ENCODE assay signal across 15 cellular contexts in genomic region chr9:123925820-123926219, GRCh38. TPM values are rescaled to one million over a fixed set of nuclear protein-coding genes. Genes with fewer than 3 reads are reported as not detected.
A peak's percentile ranks its signal among the peaks of the same experiment; 100 is the strongest.
DNase-seq lines count a peak whose midpoint lies in the region; ATAC-seq and TF ChIP-seq lines count a peak whose summit lies in the region.
"Had no signal": no experiment of that assay in that cellular context is flagged by ENCODE, and none has a peak within 500 bp of the region (broad histone marks: within the 10 kb centered on the region; RNA-seq: fewer than 3 reads in every experiment).

No MANE protein-coding gene starts in this region.

- H3K4me3 Mint-ChIP-seq in MCF 10A (ENCODE audit: unreplicated experiment), result no peak overlapping the region
- H3K4me3 Mint-ChIP-seq: natural killer cell treated with Interleukin-12 subunit alpha and Interleukin-12 subunit beta and Interleukin-15 and Interleukin-18, amount 100 ng/mL, for 72 hours had no signal

- dilution Hi-C loops in mammary epithelial cell (cut with HindIII; ENCODE audit: low sequenced_read_pairs), result no loop called here

- TF ChIP-seq CTCF in MCF 10A (IDR thresholded peaks at IDR 0.05; ENCODE audit: unreplicated experiment), result no peak
- no peak for TF ChIP-seq CTCF in mammary epithelial cell (conservative IDR thresholded peaks at IDR 0.05 in 1 of 2, IDR thresholded peaks at IDR 0.05 in 1 of 2; ENCODE audit: extremely low read depth in 1 of 2, insufficient read depth in 1 of 2, low read depth in 1 of 2, low read length in 2 of 2)

- in situ Hi-C loops in mammary epithelial cell (cut with MboI; ENCODE audit: low sequenced_read_pairs in 2 of 2), result no loop called here

- no peak for DNase-seq in MCF 10A (ENCODE audit: unreplicated experiment)
- no peak for DNase-seq in mammary epithelial cell
- peak; percentile 70 for DNase-seq in NOMO-1 treated with dmso at 0.1 percent for 144 hours (lab: John Stamatoyannopoulos, UW; ENCODE audit: unreplicated experiment)
- DNase-seq in amniotic epithelial cell (ENCODE audit: low read depth), result peak; percentile 59
- no peak for DNase-seq in substantia nigra (lab: John Stamatoyannopoulos, UW)
- DNase-seq in COLO668 (lab: John Stamatoyannopoulos, UW; ENCODE audit: unreplicated experiment), result no peak
- DNase-seq: activated CD4-positive, CD25-positive, alpha-beta regulatory T cell; activated naive CD4-positive, alpha-beta T cell treated with Interleukin-2 at 50 U/mL for 16 hours; retina; stimulated activated CD8-positive, alpha-beta memory T cell treated with anti-CD3 and anti-CD28 coated beads, Interleukin-4, amount 100 ng/mL, for 48 hours had no signal

- intact Hi-C loops in MCF 10A (cut with micrococcal nuclease), result no loop called here
- intact Hi-C loops in mammary epithelial cell (cut with micrococcal nuclease), result no loop called here

- peaks cover 2% of the 10 kb centered on the region for H3K9me3 ChIP-seq in mammary epithelial cell (replicated peaks; ENCODE audit: insufficient read depth, low read length)
- H3K9me3 ChIP-seq: tibial nerve had no signal

- H2AFZ ChIP-seq in mammary epithelial cell (ENCODE audit: low read depth, low read length), result no peak overlapping the region

- no peaks in the 10 kb centered on the region for H4K20me1 ChIP-seq in mammary epithelial cell (ENCODE audit: insufficient read depth, low read length)

- no peak for ATAC-seq in HG03139 (IDR thresholded peaks at IDR 0.05; ENCODE audit: unreplicated experiment)
- no peak for ATAC-seq in HG02610 (IDR thresholded peaks at IDR 0.05; ENCODE audit: unreplicated experiment)
- ATAC-seq: natural killer cell treated with Interleukin-12 subunit alpha and Interleukin-12 subunit beta and Interleukin-15 and Interleukin-18, amount 100 ng/mL, for 72 hours had no signal

- H3K36me3 Mint-ChIP-seq in MCF 10A (ENCODE audit: insufficient read depth, unreplicated experiment), result peaks cover 6% of the 10 kb centered on the region

- no peaks in the 10 kb centered on the region for H3K27me3 Mint-ChIP-seq in MCF 10A (ENCODE audit: insufficient read depth, unreplicated experiment)

- no peak overlapping the region for H3K9ac ChIP-seq in mammary epithelial cell (ENCODE audit: insufficient read depth, low read length)

- no peak overlapping the region for H3K4me3 ChIP-seq in mammary epithelial cell (replicated peaks in 1 of 3; ENCODE audit: insufficient read depth in 1 of 3, low read depth in 2 of 3, low read length in 3 of 3)
- H3K4me3 ChIP-seq: lung, tibial nerve had no signal

- H3K27ac Mint-ChIP-seq in MCF 10A (ENCODE audit: low read depth, unreplicated experiment), result peak overlapping the region; percentile 11
- H3K27ac Mint-ChIP-seq: natural killer cell treated with Interleukin-12 subunit alpha and Interleukin-12 subunit beta and Interleukin-15 and Interleukin-18, amount 100 ng/mL, for 72 hours had no signal

- H3K27ac ChIP-seq in mammary epithelial cell (ENCODE audit: insufficient read depth, low read depth, low read length), result no peak overlapping the region
- no peak overlapping the region for H3K27ac ChIP-seq in substantia nigra (ENCODE audit: low read depth, low read length, poor library complexity, severe bottlenecking)
- H3K27ac ChIP-seq: tibial nerve had no signal

- H3K4me1 ChIP-seq in mammary epithelial cell (ENCODE audit: insufficient read depth, low read length), result peaks cover 17% of the 10 kb centered on the region

- H3K4me2 ChIP-seq in mammary epithelial cell (ENCODE audit: insufficient read depth, low read depth, low read length), result no peak overlapping the region

- POLR2A ChIA-PET in MCF 10A (lab: Yijun Ruan, JAX), result no interaction called here

- 75% methylated on average over 2 of the region's 2 CpGs for WGBS in mammary epithelial cell (ENCODE audit: low coverage, missing lambda C conversion rate)

- peaks cover 43% of the 10 kb centered on the region for H3K4me1 Mint-ChIP-seq in MCF 10A (ENCODE audit: insufficient read depth, unreplicated experiment)

- no peaks in the 10 kb centered on the region for H3K27me3 ChIP-seq in mammary epithelial cell (ENCODE audit: insufficient read depth, low read length)
- H3K27me3 ChIP-seq: tibial nerve had no signal

- H3K9me3 Mint-ChIP-seq in MCF 10A (ENCODE audit: unreplicated experiment), result peaks cover 9% of the 10 kb centered on the region

- BruUV-seq in MCF 10A (replicated peaks; lab: Mats Ljungman, UMichigan) (no TSS peak), mammary epithelial cell (replicated peaks; lab: Mats Ljungman, UMichigan) (no TSS peak)

- no peaks in the 10 kb centered on the region for H3K36me3 ChIP-seq in mammary epithelial cell (ENCODE audit: insufficient read depth, low read length)
- H3K36me3 ChIP-seq: tibial nerve had no signal

- CTCF ChIA-PET in MCF 10A (lab: Yijun Ruan, JAX), result no interaction called here
- CTCF ChIA-PET in mammary epithelial cell (lab: Charles Lee; ENCODE audit: low non-redundant PET), result no interaction called here

- H3K79me2 ChIP-seq in mammary epithelial cell (ENCODE audit: insufficient read depth, low read length), result peaks cover 62% of the 10 kb centered on the region

RNA-seq across cellular contexts. Expression of gene DENND1A, which starts 4.1 kb away (rescaled TPM):
- total RNA-seq in MCF 10A (2022) (42.5 and 43.8 TPM in 2 replicates), mammary epithelial cell (10 to 100 TPM; 18.5 to 31.6 TPM)
- polyA plus RNA-seq in mammary epithelial cell, result 32.1 TPM
- 73.5 TPM for polyA minus RNA-seq in mammary epithelial cell

Comparison
In these comparisons a context has a peak if more than half of its experiments do, and no peak if none do; other contexts are left out.
1. DNase-seq: peak in NOMO-1 treated with dmso at 0.1 percent for 144 hours (single experiment) and amniotic epithelial cell (single experiment); none in MCF 10A (single experiment), mammary epithelial cell (single experiment), substantia nigra (0 of 49) and COLO668 (single experiment).